In genomic region chr9:131181091-131181681, GRCh38 we compare ENCODE assay signal across 12 cellular contexts. TPM values are rescaled to one million over a fixed set of nuclear protein-coding genes. Genes with fewer than 3 reads are reported as not detected.
A peak's percentile ranks its signal among the peaks of the same experiment; 100 is the strongest.
DNase-seq lines count a peak whose midpoint lies in the region; ATAC-seq and TF ChIP-seq lines count a peak whose summit lies in the region.
"Had no signal": no experiment of that assay in that cellular context is flagged by ENCODE, and none has a peak within 500 bp of the region (broad histone marks: within the 10 kb centered on the region; RNA-seq: fewer than 3 reads in every experiment).

No MANE protein-coding gene starts in this region.

- TF ChIP-seq CTCF in activated CD8-positive, alpha-beta T cell treated with anti-CD3 and anti-CD28 coated beads for 36 hours (IDR thresholded peaks at IDR 0.05): peak; percentile 57
- peak; percentile 32 for TF ChIP-seq CTCF in nephron progenitor cell (IDR thresholded peaks at IDR 0.05)

- H3K9me3 Mint-ChIP-seq in activated CD8-positive, alpha-beta T cell treated with anti-CD3 and anti-CD28 coated beads for 36 hours: no peaks in the 10 kb centered on the region
- H3K9me3 Mint-ChIP-seq in nephron progenitor cell: no peaks in the 10 kb centered on the region

- DNase-seq in DMS53 (lab: John Stamatoyannopoulos, UW): peak; percentile 15
- DNase-seq in DMS53 treated with DMSO at 0.1 percent for 48 hours (lab: John Stamatoyannopoulos, UW; ENCODE audit: unreplicated experiment): no peak
- peak; percentile 10 for DNase-seq in Jurkat, Clone E6-1 (ENCODE audit: low read depth, low spot score)
- DNase-seq in activated CD8-positive, alpha-beta T cell treated with anti-CD3 and anti-CD28 coated beads for 36 hours: no peak
- DNase-seq in nephron progenitor cell: no peak
- DNase-seq in activated CD4-positive, CD25-positive, alpha-beta regulatory T cell (lab: John Stamatoyannopoulos, UW): no peak
- DNase-seq in stimulated activated CD4-positive, alpha-beta T cell treated with anti-CD3 and anti-CD28 coated beads, Interleukin-4, amount 100 ng/mL, for 24 hours: no peak
- DNase-seq: left lung, NCI-H1092 treated with DMSO at 0.1 percent for 48 hours had no signal

- H3K27ac Mint-ChIP-seq in activated CD8-positive, alpha-beta T cell treated with anti-CD3 and anti-CD28 coated beads for 36 hours: no peak overlapping the region
- peak overlapping the region; percentile 76 for H3K27ac Mint-ChIP-seq in nephron progenitor cell

- peaks cover 52% of the 10 kb centered on the region for H3K36me3 Mint-ChIP-seq in activated CD8-positive, alpha-beta T cell treated with anti-CD3 and anti-CD28 coated beads for 36 hours (ENCODE audit: low read depth)
- peaks cover 46% of the 10 kb centered on the region for H3K36me3 Mint-ChIP-seq in nephron progenitor cell (ENCODE audit: low read depth)

- POLR2A ChIA-PET in activated CD8-positive, alpha-beta T cell treated with anti-CD3 and anti-CD28 coated beads for 36 hours (lab: Charles Lee): interaction anchor here (0.8 to 1.6 kb wide), 2 partner anchors 7 to 56 kb away, joined by 3 read pairs; no protein-coding TSS in a partner anchor

- H3K27me3 Mint-ChIP-seq in activated CD8-positive, alpha-beta T cell treated with anti-CD3 and anti-CD28 coated beads for 36 hours: no peaks in the 10 kb centered on the region
- no peaks in the 10 kb centered on the region for H3K27me3 Mint-ChIP-seq in nephron progenitor cell (ENCODE audit: low read depth, poor library complexity)

- peaks cover 4% of the 10 kb centered on the region for H3K4me1 Mint-ChIP-seq in activated CD8-positive, alpha-beta T cell treated with anti-CD3 and anti-CD28 coated beads for 36 hours (ENCODE audit: low read depth)
- H3K4me1 Mint-ChIP-seq in nephron progenitor cell: peaks cover 6% of the 10 kb centered on the region

- no peak overlapping the region for H3K4me3 Mint-ChIP-seq in activated CD8-positive, alpha-beta T cell treated with anti-CD3 and anti-CD28 coated beads for 36 hours
- no peak overlapping the region for H3K4me3 Mint-ChIP-seq in nephron progenitor cell

- no peak for ATAC-seq in activated CD8-positive, alpha-beta T cell treated with anti-CD3 and anti-CD28 coated beads for 36 hours
- no peak for ATAC-seq in GM19035 (IDR thresholded peaks at IDR 0.05; ENCODE audit: unreplicated experiment)
- ATAC-seq: gastroesophageal sphincter had no signal

- intact Hi-C loops in activated CD8-positive, alpha-beta T cell treated with anti-CD3 and anti-CD28 coated beads for 36 hours (cut with micrococcal nuclease): no loop called here

- CTCF ChIA-PET in activated CD8-positive, alpha-beta T cell treated with anti-CD3 and anti-CD28 coated beads for 36 hours (lab: Charles Lee): interaction anchor here (0.8 to 10.9 kb wide), 12 partner anchors 9 to 297 kb away, joined by 3 to 164 read pairs (median 5); no protein-coding TSS in a partner anchor

- no peak overlapping the region for H3K4me3 ChIP-seq in Jurkat, Clone E6-1 (ENCODE audit: low read length)
- H3K4me3 ChIP-seq: gastroesophageal sphincter, HAP-1, left lung had no signal

RNA-seq across cellular contexts. Expression of gene NUP214, which starts 55.8 kb away (rescaled TPM):
- 35.0 TPM for polyA plus RNA-seq in Jurkat, Clone E6-1 (2012; ENCODE audit: insufficient read depth, insufficient read length)
- 10 to 100 TPM; 57.6 to 58.3 TPM for total RNA-seq in activated CD8-positive, alpha-beta T cell treated with anti-CD3 and anti-CD28 coated beads for 36 hours

Comparison
In these comparisons a context has a peak if more than half of its experiments do, and no peak if none do; other contexts are left out.
1. DNase-seq: peak in DMS53 (single experiment) and Jurkat, Clone E6-1 (single experiment); none in DMS53 treated with DMSO at 0.1 percent for 48 hours (single experiment), activated CD8-positive, alpha-beta T cell treated with anti-CD3 and anti-CD28 coated beads for 36 hours (single experiment), nephron progenitor cell (single experiment), activated CD4-positive, CD25-positive, alpha-beta regulatory T cell (0 of 4) and stimulated activated CD4-positive, alpha-beta T cell treated with anti-CD3 and anti-CD28 coated beads, Interleukin-4, amount 100 ng/mL, for 24 hours (single experiment).